8 cellular contexts compared by ENCODE assay signal in genomic region chr5:72355706-72356299, GRCh38. TPM values are rescaled to one million over a fixed set of nuclear protein-coding genes. Genes with fewer than 3 reads are reported as not detected.
DNase-seq lines count a peak whose midpoint lies in the region; ATAC-seq and TF ChIP-seq lines count a peak whose summit lies in the region.

No MANE protein-coding gene starts in this region.

- H4K20me1 ChIP-seq in osteoblast (ENCODE audit: insufficient read depth, low read length) = no peaks in the 10 kb centered on the region

- H3K79me2 ChIP-seq in osteoblast (ENCODE audit: insufficient read depth, low read length) = no peaks in the 10 kb centered on the region

- CTCF ChIA-PET in activated CD4-positive, alpha-beta T cell treated with anti-CD3 and anti-CD28 coated beads, Interleukin-2, amount 10 ng/mL, durations not matched to agents 7 days and 5 days (lab: Charles Lee) = no interaction called here

- peaks cover 15% of the 10 kb centered on the region for H3K36me3 ChIP-seq in osteoblast (ENCODE audit: insufficient read depth, low read length)

- H3K9me3 ChIP-seq in osteoblast (ENCODE audit: low read depth, low read length) = no peaks in the 10 kb centered on the region

- no peaks in the 10 kb centered on the region for H3K27me3 ChIP-seq in osteoblast (ENCODE audit: insufficient read depth, low read length)

- no peak overlapping the region for H3K4me3 Mint-ChIP-seq in activated CD4-positive, alpha-beta T cell treated with anti-CD3 and anti-CD28 coated beads, Interleukin-2, amount 10 ng/mL, durations not matched to agents 7 days and 5 days

- no peaks in the 10 kb centered on the region for H3K4me1 Mint-ChIP-seq in activated CD4-positive, alpha-beta T cell treated with anti-CD3 and anti-CD28 coated beads, Interleukin-2, amount 10 ng/mL, durations not matched to agents 7 days and 5 days

- H3K36me3 Mint-ChIP-seq in activated CD4-positive, alpha-beta T cell treated with anti-CD3 and anti-CD28 coated beads, Interleukin-2, amount 10 ng/mL, durations not matched to agents 7 days and 5 days (ENCODE audit: low read depth) = peaks cover 23% of the 10 kb centered on the region

- H3K27me3 Mint-ChIP-seq in activated CD4-positive, alpha-beta T cell treated with anti-CD3 and anti-CD28 coated beads, Interleukin-2, amount 10 ng/mL, durations not matched to agents 7 days and 5 days = no peaks in the 10 kb centered on the region

- no peak for ATAC-seq in GM18909 (IDR thresholded peaks at IDR 0.05; ENCODE audit: poor library complexity, unreplicated experiment)

- H3K4me2 ChIP-seq in osteoblast (ENCODE audit: insufficient read depth, low read length) = no peak overlapping the region

- no peaks in the 10 kb centered on the region for H3K9me3 Mint-ChIP-seq in activated CD4-positive, alpha-beta T cell treated with anti-CD3 and anti-CD28 coated beads, Interleukin-2, amount 10 ng/mL, durations not matched to agents 7 days and 5 days

- POLR2A ChIA-PET in activated CD4-positive, alpha-beta T cell treated with anti-CD3 and anti-CD28 coated beads, Interleukin-2, amount 10 ng/mL, durations not matched to agents 7 days and 5 days (lab: Charles Lee) = no interaction called here

- no peak overlapping the region for H3K27ac Mint-ChIP-seq in activated CD4-positive, alpha-beta T cell treated with anti-CD3 and anti-CD28 coated beads, Interleukin-2, amount 10 ng/mL, durations not matched to agents 7 days and 5 days

- no peak overlapping the region for H3K27ac ChIP-seq in osteoblast (ENCODE audit: low read depth, low read length)

- TF ChIP-seq CTCF in GM12872 (IDR thresholded peaks at IDR 0.05; ENCODE audit: insufficient read depth, low read depth, low read length) (peak; percentile 31; the same call in 2 of the 3 replicates), osteoblast (IDR thresholded peaks at IDR 0.05; ENCODE audit: extremely low read depth, low read depth, low read length) (peak; percentile 68)

- DNase-seq in OCI-M1 (lab: John Stamatoyannopoulos, UW) (peak; percentile 10), fibroblast of gingiva (ENCODE audit: low read depth) (peak; percentile 56), osteoblast (ENCODE audit: insufficient read length, low spot score, missing footprints) (no peak), 8988T (no peak), NCI-H1048 (lab: John Stamatoyannopoulos, UW) (no peak)
- no peak for DNase-seq in activated CD4-positive, alpha-beta T cell treated with anti-CD3 and anti-CD28 coated beads, Interleukin-2, amount 10 ng/mL, durations not matched to agents 7 days and 5 days

- peak overlapping the region; percentile 59 for H2AFZ ChIP-seq in osteoblast (ENCODE audit: low read length)

- H3K4me3 ChIP-seq in osteoblast (ENCODE audit: insufficient read depth, low read length) = no peak overlapping the region

- peaks cover 11% of the 10 kb centered on the region for H3K4me1 ChIP-seq in osteoblast (ENCODE audit: insufficient read depth, low read length)

RNA-seq across cellular contexts. Expression of gene PTCD2, which starts 35.6 kb away (rescaled TPM):
- 8.3 and 9.4 TPM in 2 replicates for total RNA-seq in osteoblast
- total RNA-seq in activated CD4-positive, alpha-beta T cell treated with anti-CD3 and anti-CD28 coated beads, Interleukin-2, amount 10 ng/mL, durations not matched to agents 7 days and 5 days = 1 to 10 TPM; 7.8 to 8.1 TPM

RNA-seq across cellular contexts. Expression of gene MRPS27, which starts 35.8 kb away (rescaled TPM):
- total RNA-seq in osteoblast = 98.1 and 106 TPM in 2 replicates
- 10 to 100 TPM; 49.2 to 63.4 TPM for total RNA-seq in activated CD4-positive, alpha-beta T cell treated with anti-CD3 and anti-CD28 coated beads, Interleukin-2, amount 10 ng/mL, durations not matched to agents 7 days and 5 days

Comparison
In these comparisons a context has a peak if more than half of its experiments do, and no peak if none do; other contexts are left out.
1. DNase-seq: peak in OCI-M1 (single experiment) and fibroblast of gingiva (single experiment); none in osteoblast (single experiment), 8988T (single experiment), NCI-H1048 (single experiment) and activated CD4-positive, alpha-beta T cell treated with anti-CD3 and anti-CD28 coated beads, Interleukin-2, amount 10 ng/mL, durations not matched to agents 7 days and 5 days (single experiment).